8 cellular contexts compared by ENCODE assay signal in the genomic region with DNA sequence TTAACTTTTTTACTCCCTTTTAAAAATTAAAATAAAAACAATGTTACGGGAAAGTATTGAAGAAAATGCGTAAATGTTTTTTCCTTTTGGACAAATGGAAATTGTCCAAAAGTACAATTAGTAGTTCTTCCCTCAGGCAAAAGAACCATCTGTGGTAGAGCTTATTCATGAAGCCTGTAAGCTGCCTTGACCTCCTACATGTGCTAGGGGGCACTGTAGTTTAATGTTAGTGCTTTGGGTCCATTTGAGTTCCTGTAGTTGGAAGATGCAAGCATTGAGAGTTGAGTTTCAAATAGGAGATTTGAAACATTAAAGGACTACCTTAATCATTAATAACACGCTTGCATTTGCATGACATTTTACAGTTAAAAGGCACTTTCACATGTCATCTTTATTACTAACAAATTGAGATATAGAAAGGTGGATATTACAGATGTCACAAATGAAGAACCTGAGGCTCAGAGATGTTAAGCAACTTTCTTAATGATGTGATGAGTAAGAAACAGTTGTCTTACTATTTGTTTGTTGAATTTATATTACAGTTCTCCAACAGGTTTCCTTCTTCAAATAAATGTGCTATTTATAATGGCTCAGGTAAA. TPM values are rescaled to one million over a fixed set of nuclear protein-coding genes. Genes with fewer than 3 reads are reported as not detected.
DNase-seq lines count a peak whose midpoint lies in the region; ATAC-seq and TF ChIP-seq lines count a peak whose summit lies in the region.

No MANE protein-coding gene starts in this region.

- no peaks in the 10 kb centered on the region for H3K36me3 ChIP-seq in testis (ENCODE audit: low read depth, missing control alignments)

- H3K27ac ChIP-seq in testis, result no peak overlapping the region

- intact Hi-C loops in testis (cut with DNase I; ENCODE audit: low total_unique reads), result no loop called here

- ATAC-seq in HG03565 (IDR thresholded peaks at IDR 0.05; ENCODE audit: unreplicated experiment), result peak; percentile 72
- ATAC-seq in HG03521 (IDR thresholded peaks at IDR 0.05; ENCODE audit: unreplicated experiment), result no peak
- ATAC-seq in GM18505 (IDR thresholded peaks at IDR 0.05; ENCODE audit: unreplicated experiment), result no peak
- no peak for ATAC-seq in GM21447 (IDR thresholded peaks at IDR 0.05; ENCODE audit: unreplicated experiment)

- TF ChIP-seq CTCF in testis (IDR thresholded peaks at IDR 0.05), result peak; percentile 28 to 57 (median 30)

- TF ChIP-seq POLR2A in testis (IDR thresholded peaks at IDR 0.05) (no peak), GM18505 (IDR thresholded peaks at IDR 0.05; ENCODE audit: borderline replicate concordance, extremely low read depth, insufficient read depth, insufficient read length) (no peak)

- H3K4me1 ChIP-seq in testis, result peaks cover 10% of the 10 kb centered on the region

- in situ Hi-C loops in Caki2 (cut with HindIII; ENCODE audit: low pct_unique_long_range_greater_than_20kb, low sequenced_read_pairs), result no loop called here

- WGBS in testis, 2 donors, result 35 to 40% methylated on average over 3 of the region's 3 CpGs

- no peaks in the 10 kb centered on the region for H3K27me3 ChIP-seq in testis

- H3K4me3 ChIP-seq in testis, result no peak overlapping the region

- DNase-seq in Caki2 (ENCODE audit: low read depth), result peak; percentile 43
- peak; percentile 50 for DNase-seq in SHP77 treated with DMSO at 0.1 percent for 48 hours (lab: John Stamatoyannopoulos, UW)
- DNase-seq in globus pallidus (ENCODE audit: low spot score), result peak; percentile 55
- peak; percentile 40 for DNase-seq in testis

- H3K9me3 ChIP-seq in testis, result no peaks in the 10 kb centered on the region

RNA-seq across cellular contexts. Expression of a gene that starts 1.8 kb away (rescaled TPM):
- 2.1 and 53.4 TPM in 2 replicates for total RNA-seq in Caki2 (2014; rRNA removed; shearing (Covaris generic); ENCODE audit: low replicate concordance)
- 10 to 100 TPM; 21.1 to 31.4 TPM for total RNA-seq in testis
- polyA plus RNA-seq in testis (ENCODE audit: insufficient read depth, low read depth, low replicate concordance), result 57.0 TPM
